In the genomic region with DNA sequence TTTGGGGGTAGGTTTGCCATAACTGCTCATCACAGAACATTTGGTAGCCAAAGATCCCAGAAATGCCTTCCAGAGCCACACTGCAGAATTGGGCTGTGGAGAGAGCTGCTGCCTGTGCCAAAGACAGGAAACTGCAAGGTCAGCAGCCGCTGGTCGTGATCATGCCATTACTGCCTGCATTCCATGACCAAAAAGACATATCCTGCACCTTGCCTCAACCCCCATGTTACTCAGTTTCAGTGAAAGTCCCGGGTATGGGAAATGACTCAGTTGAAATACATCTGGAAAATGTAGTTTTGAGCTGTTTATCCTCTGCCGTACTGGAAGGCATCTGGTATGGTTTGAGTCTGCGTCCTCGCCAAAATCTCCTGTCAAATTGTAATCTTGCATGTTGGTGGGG, we compare ENCODE assay signal across 10 cellular contexts.
A peak's percentile ranks its signal among the peaks of the same experiment; 100 is the strongest.
DNase-seq lines count a peak whose midpoint lies in the region; TF ChIP-seq lines count a peak whose summit lies in the region.
"Had no signal": no experiment of that assay in that cellular context is flagged by ENCODE, and none has a peak within 500 bp of the region (broad histone marks: within the 10 kb centered on the region; RNA-seq: fewer than 3 reads in every experiment).

No MANE protein-coding gene starts in this region.

- no peak overlapping the region for H3K9ac ChIP-seq in SK-N-SH

- H2AFZ ChIP-seq in SK-N-SH (ENCODE audit: low read depth) = no peak overlapping the region

- H3K9me2 ChIP-seq in SK-N-SH = no peaks in the 10 kb centered on the region

- no peak for TF ChIP-seq CTCF in SK-N-SH (IDR thresholded peaks at IDR 0.05)
- TF ChIP-seq CTCF in fibroblast of mammary gland (conservative IDR thresholded peaks at IDR 0.05; ENCODE audit: control insufficient read depth, insufficient read depth, low read depth, low read length) = no peak
- TF ChIP-seq CTCF in Caco-2 (IDR thresholded peaks at IDR 0.05; ENCODE audit: insufficient read depth in 1 of 2, low read depth in 1 of 2, low read length in 1 of 2, severe bottlenecking in 1 of 2, unreplicated experiment in 1 of 2) = no peak

- 0% methylated on average over 6 of the region's 6 CpGs for WGBS in SK-N-SH (ENCODE audit: low lambda C conversion rate)

- DNase-seq in GM04504 (ENCODE audit: low read depth) = peak; percentile 17
- no peak for DNase-seq in SK-N-SH
- peak; percentile 46 for DNase-seq in fibroblast of mammary gland (ENCODE audit: low read depth)
- DNase-seq in renal cortical epithelial cell (ENCODE audit: low read depth) = peak; percentile 79
- no peak for DNase-seq in NCI-H2196 treated with DMSO at 0.1 percent for 48 hours (lab: John Stamatoyannopoulos, UW; ENCODE audit: unreplicated experiment)
- no peak for DNase-seq in stimulated activated CD4-positive, alpha-beta T cell treated with anti-CD3 and anti-CD28 coated beads, Interleukin-4, amount 100 ng/mL, for 24 hours
- DNase-seq in Caco-2 = no peak
- DNase-seq in NCI-H2171 treated with DMSO at 0.1 percent for 48 hours (lab: John Stamatoyannopoulos, UW) = no peak
- DNase-seq: central memory CD4-positive, alpha-beta T cell had no signal

- no TSS peak for BruUV-seq in Caco-2 (replicated peaks; lab: Mats Ljungman, UMichigan)

- H3K4me1 ChIP-seq in SK-N-SH (ENCODE audit: control insufficient read depth in 1 of 2, insufficient read depth in 2 of 2, low read depth in 1 of 2, low read length in 1 of 2) (no peaks in the 10 kb centered on the region), Caco-2 (no peaks in the 10 kb centered on the region; the same call in 1 of the 2 replicates)
- H3K4me1 ChIP-seq: vagina had no signal

- 0 out of 2 replicates have a peak overlapping the region, but pooled peaks have one; percentile 31 for H3K4me2 ChIP-seq in SK-N-SH

- TF ChIP-seq RAD21 in SK-N-SH (IDR thresholded peaks at IDR 0.05; ENCODE audit: low read length) = no peak

- no peak overlapping the region for H3K4me3 Mint-ChIP-seq in Caco-2 (ENCODE audit: unreplicated experiment)

- H3K27me3 Mint-ChIP-seq in Caco-2 (ENCODE audit: insufficient read depth, unreplicated experiment) = no peaks in the 10 kb centered on the region

- no peaks in the 10 kb centered on the region for H3K36me3 ChIP-seq in SK-N-SH (replicated peaks in 1 of 2; ENCODE audit: control insufficient read depth in 1 of 2, insufficient read depth in 2 of 2, low read length in 1 of 2)
- H3K36me3 ChIP-seq in Caco-2 (ENCODE audit: control insufficient read depth, insufficient read depth, low read length) = no peaks in the 10 kb centered on the region
- H3K36me3 ChIP-seq: vagina had no signal

- H4K20me1 ChIP-seq in SK-N-SH (ENCODE audit: insufficient read depth) = no peaks in the 10 kb centered on the region

- no peak for TF ChIP-seq EP300 in SK-N-SH (IDR thresholded peaks at IDR 0.05; ENCODE audit: borderline replicate concordance in 1 of 2, low read depth in 1 of 2, low read length in 1 of 2)

- intact Hi-C loops in Caco-2 (cut with micrococcal nuclease; ENCODE audit: unreplicated experiment) = no loop called here

- no peaks in the 10 kb centered on the region for H3K36me3 Mint-ChIP-seq in Caco-2 (ENCODE audit: insufficient read depth, unreplicated experiment)

- H3K27ac Mint-ChIP-seq in Caco-2 (ENCODE audit: unreplicated experiment) = no peak overlapping the region

- CTCF ChIA-PET in SK-N-SH (lab: Yijun Ruan, JAX) (interaction anchor here (0.9 to 1.0 kb wide), 2 partner anchors 20 to 21 kb away, joined by 3 read pairs; no protein-coding TSS in a partner anchor), Caco-2 (lab: Charles Lee) (interaction anchor here (0.7 kb wide), 1 partner anchor 685 kb away, joined by 8 read pairs; no protein-coding TSS in a partner anchor)

- peaks cover 6% of the 10 kb centered on the region for H3K4me1 Mint-ChIP-seq in Caco-2 (ENCODE audit: low read depth, unreplicated experiment)

- H3F3A ChIP-seq in SK-N-SH (replicated peaks; ENCODE audit: insufficient read depth) = no peaks in the 10 kb centered on the region

- no peaks in the 10 kb centered on the region for H3K79me2 ChIP-seq in SK-N-SH (ENCODE audit: insufficient read depth)

- H3K27me3 ChIP-seq in SK-N-SH (ENCODE audit: insufficient read depth) (no peaks in the 10 kb centered on the region; the same call in 1 of the 2 replicates), Caco-2 (replicated peaks; ENCODE audit: control insufficient read depth, insufficient read depth, low read length) (no peaks in the 10 kb centered on the region)
- H3K27me3 ChIP-seq: vagina had no signal

- peaks cover 22% of the 10 kb centered on the region for H3K9me3 Mint-ChIP-seq in Caco-2 (ENCODE audit: unreplicated experiment)

- no peak overlapping the region for H3K27ac ChIP-seq in SK-N-SH (ENCODE audit: low read depth in 2 of 2, low read length in 1 of 2)
- H3K27ac ChIP-seq: vagina had no signal

- H3K4me3 ChIP-seq in SK-N-SH (ENCODE audit: low read depth in 2 of 2, low read length in 1 of 2) (no peak overlapping the region), fibroblast of mammary gland (ENCODE audit: control insufficient read depth, low read depth, low read length) (no peak overlapping the region), Caco-2 (ENCODE audit: low read depth, low read length) (no peak overlapping the region)
- H3K4me3 ChIP-seq: vagina had no signal

- H3K9me3 ChIP-seq in SK-N-SH (no peaks in the 10 kb centered on the region), Caco-2 (0 out of 2 replicates have a peak, but pooled peaks cover 4% of the 10 kb centered on the region)
- H3K9me3 ChIP-seq: vagina had no signal

- POLR2A ChIA-PET in SK-N-SH (lab: Yijun Ruan, JAX) = no interaction called here
- POLR2A ChIA-PET in Caco-2 (lab: Charles Lee) = no interaction called here

TF ChIP-seq in SK-N-SH, 30 proteins besides CTCF, POLR2A, EP300 and RAD21:
- TF ChIP-seq ZBTB33 (IDR thresholded peaks at IDR 0.05; ENCODE audit: borderline replicate concordance, low read depth) = no peak
- peak; percentile 48; the same call in 1 of the 2 replicates for TF ChIP-seq FOSL2 (IDR thresholded peaks at IDR 0.05; ENCODE audit: borderline replicate concordance, low read depth)
- TF ChIP-seq CHD2 (IDR thresholded peaks at IDR 0.05; ENCODE audit: low read length, partially characterized antibody) = no peak
- peak; percentile 66 for TF ChIP-seq JUND (IDR thresholded peaks at IDR 0.05)
- no peak for TF ChIP-seq EZH2phosphoT487 (IDR thresholded peaks at IDR 0.05; ENCODE audit: borderline replicate concordance, low read depth)
- TF ChIP-seq TCF12 (IDR thresholded peaks at IDR 0.05) = peak; percentile 41
- TF ChIP-seq TEAD4 (IDR thresholded peaks at IDR 0.05; ENCODE audit: borderline replicate concordance, insufficient read depth) = peak; percentile 31; the same call in 1 of the 2 replicates

Comparison
In these comparisons a context has a peak if more than half of its experiments do, and no peak if none do; other contexts are left out.
1. DNase-seq: peak in GM04504 (single experiment), fibroblast of mammary gland (single experiment) and renal cortical epithelial cell (single experiment); none in SK-N-SH (single experiment), NCI-H2196 treated with DMSO at 0.1 percent for 48 hours (single experiment), stimulated activated CD4-positive, alpha-beta T cell treated with anti-CD3 and anti-CD28 coated beads, Interleukin-4, amount 100 ng/mL, for 24 hours (single experiment), Caco-2 (0 of 2) and NCI-H2171 treated with DMSO at 0.1 percent for 48 hours (single experiment).